9 cellular contexts compared by ENCODE assay signal in genomic region chr13:30845297-30846214, GRCh38.
A peak's percentile ranks its signal among the peaks of the same experiment; 100 is the strongest.
DNase-seq lines count a peak whose midpoint lies in the region; ATAC-seq, FAIRE-seq and TF ChIP-seq lines count a peak whose summit lies in the region.
"Had no signal": no experiment of that assay in that cellular context is flagged by ENCODE, and none has a peak within 500 bp of the region (broad histone marks: within the 10 kb centered on the region; RNA-seq: fewer than 3 reads in every experiment).

No MANE protein-coding gene starts in this region.

- no peaks in the 10 kb centered on the region for H3K4me1 ChIP-seq in CD4-positive, CD25-positive, alpha-beta regulatory T cell (ENCODE audit: control insufficient read depth, insufficient read depth, low read length, poor library complexity, severe bottlenecking)
- H3K4me1 ChIP-seq in GM23338 (ENCODE audit: insufficient read depth) (no peaks in the 10 kb centered on the region), HepG2 (ENCODE audit: insufficient read depth, low read length) (peaks cover 86% of the 10 kb centered on the region), sigmoid colon (peaks cover 0 to 8% (median 0%) of the 10 kb centered on the region in 4 donors)

- FAIRE-seq in HepG2 (lab: Jason Lieb, UNC), result peak; percentile 81

- 0 out of 2 replicates have a peak, but pooled peaks cover 3% of the 10 kb centered on the region for H3K9me2 ChIP-seq in GM23338 (ENCODE audit: insufficient read depth)

- H3K36me3 Mint-ChIP-seq in CD4-positive, CD25-positive, alpha-beta regulatory T cell, result no peaks in the 10 kb centered on the region
- no peaks in the 10 kb centered on the region for H3K36me3 Mint-ChIP-seq in GM23338 (ENCODE audit: low read depth)
- H3K36me3 Mint-ChIP-seq: stimulated activated effector memory CD8-positive, alpha-beta T cell treated with anti-CD3 and anti-CD28 coated beads, Interleukin-12 subunit alpha, Interleukin-12 subunit beta, amount 100 ng/mL, for 72 hours had no signal

- peaks cover 1% of the 10 kb centered on the region for H3K27me3 ChIP-seq in CD4-positive, CD25-positive, alpha-beta regulatory T cell (ENCODE audit: control insufficient read depth, insufficient read depth, low read length)
- H3K27me3 ChIP-seq in GM23338 (ENCODE audit: insufficient read depth) (no peaks in the 10 kb centered on the region), HepG2 (ENCODE audit: control insufficient read depth in 1 of 2, insufficient read depth in 2 of 2, low read length in 2 of 2) (no peaks in the 10 kb centered on the region), sigmoid colon (no peaks in the 10 kb centered on the region)

- H3K9ac ChIP-seq in HepG2 (ENCODE audit: insufficient read depth, low read depth, low read length), result peak overlapping the region; percentile 53

- in situ Hi-C loops in HepG2 (cut with HindIII; ENCODE audit: extremely low pct_ligation_motif_present, low pct_unique_long_range_greater_than_20kb), result no loop called here

- no peak for ATAC-seq in CD4-positive, CD25-positive, alpha-beta regulatory T cell (ENCODE audit: low read depth in 2 of 2)
- no peak for ATAC-seq in GM23338
- peak; percentile 93 for ATAC-seq in HepG2

- peak overlapping the region in 2 of 3 donors; percentile 57 to 95 for H3K27ac Mint-ChIP-seq in CD4-positive, CD25-positive, alpha-beta regulatory T cell
- H3K27ac Mint-ChIP-seq in GM23338, result no peak overlapping the region
- H3K27ac Mint-ChIP-seq: stimulated activated effector memory CD8-positive, alpha-beta T cell treated with anti-CD3 and anti-CD28 coated beads, Interleukin-12 subunit alpha, Interleukin-12 subunit beta, amount 100 ng/mL, for 72 hours had no signal

- no peaks in the 10 kb centered on the region for H3K36me3 ChIP-seq in CD4-positive, CD25-positive, alpha-beta regulatory T cell (ENCODE audit: control insufficient read depth, insufficient read depth, low read length)
- H3K36me3 ChIP-seq in GM23338 (ENCODE audit: insufficient read depth) (no peaks in the 10 kb centered on the region), HepG2 (replicated peaks in 1 of 2; ENCODE audit: control insufficient read depth in 1 of 2, insufficient read depth in 2 of 2, low read length in 2 of 2) (no peaks in the 10 kb centered on the region), sigmoid colon (no peaks in the 10 kb centered on the region)

- TF ChIP-seq POLR2A in HepG2 (IDR thresholded peaks at IDR 0.05; ENCODE audit: insufficient read depth in 1 of 2, low read depth in 2 of 2, low read length in 2 of 2), result no peak
- no peak for TF ChIP-seq POLR2A in sigmoid colon (IDR thresholded peaks at IDR 0.05)

- H3K27me3 Mint-ChIP-seq in CD4-positive, CD25-positive, alpha-beta regulatory T cell, result no peaks in the 10 kb centered on the region
- peaks cover 4% of the 10 kb centered on the region for H3K27me3 Mint-ChIP-seq in GM23338 (ENCODE audit: insufficient read depth, low read depth, poor library complexity)

- H3K4me3 ChIP-seq in CD4-positive, CD25-positive, alpha-beta regulatory T cell (ENCODE audit: low read depth, low read length), result no peak overlapping the region
- H3K4me3 ChIP-seq in GM23338 (no peak overlapping the region), HepG2 (replicated peaks in 1 of 3; ENCODE audit: insufficient read depth in 1 of 3, low read depth in 2 of 3, low read length in 3 of 3) (peak overlapping the region in 1 of 3 experiments; percentile 45; a peak in 2 of 6 replicates), sigmoid colon (no peak overlapping the region)

- H3K27ac ChIP-seq in CD4-positive, CD25-positive, alpha-beta regulatory T cell (ENCODE audit: insufficient read depth, low read length, poor library complexity, severe bottlenecking), result no peak overlapping the region
- H3K27ac ChIP-seq in GM23338 (ENCODE audit: low read depth), result no peak overlapping the region
- H3K27ac ChIP-seq in RWPE1, result peak overlapping the region; percentile 43; the same call in 1 of the 2 replicates
- peak overlapping the region; percentile 76 for H3K27ac ChIP-seq in HepG2 (ENCODE audit: extremely low read length, insufficient read depth, low read length)
- no peak overlapping the region for H3K27ac ChIP-seq in caudate nucleus (ENCODE audit: low read depth, low read length)
- no peak overlapping the region for H3K27ac ChIP-seq in sigmoid colon

- CTCF ChIA-PET in RWPE1 (lab: Yijun Ruan, JAX) (interaction anchor here (0.7 kb wide), 1 partner anchor 285 kb away, joined by 4 read pairs; no protein-coding TSS in a partner anchor), HepG2 (lab: Yijun Ruan, JAX; ENCODE audit: low intra/inter-chr PET ratio, low total read pairs) (no interaction called here)

- DNase-seq in CD4-positive, CD25-positive, alpha-beta regulatory T cell, result no peak
- DNase-seq in GM23338 (ENCODE audit: low spot score) (no peak), RWPE1 (ENCODE audit: low spot score) (no peak), HepG2 (ENCODE audit: low spot score) (peak; percentile 87), caudate nucleus (lab: John Stamatoyannopoulos, UW) (no peak), sigmoid colon (no peak), COLO829 (ENCODE audit: low spot score) (no peak), NCI-H187 treated with DMSO at 0.1 percent for 48 hours (lab: John Stamatoyannopoulos, UW) (no peak)

- H2AFZ ChIP-seq in GM23338 (0 out of 2 replicates have a peak overlapping the region, but pooled peaks have one; percentile 32), HepG2 (ENCODE audit: low read length) (no peak overlapping the region)

- TF ChIP-seq EP300 in HepG2 (IDR thresholded peaks at IDR 0.05; ENCODE audit: low read depth in 2 of 2, low read length in 2 of 2) (peak in 1 of 2 experiments; percentile 73; a peak in 2 of 4 replicates), HepG2 (CRISPR knock-in tag; IDR thresholded peaks at IDR 0.05; ENCODE audit: borderline replicate concordance) (peak; percentile 58; the same call in 1 of the 2 replicates), sigmoid colon (IDR thresholded peaks at IDR 0.05) (no peak)

- WGBS in HepG2 (ENCODE audit: low lambda C conversion rate), result 8% methylated on average over 11 of the region's 11 CpGs
- WGBS in sigmoid colon, 2 donors, result 52 to 58% methylated on average over 11 of the region's 11 CpGs

- H3F3A ChIP-seq in GM23338 (replicated peaks; ENCODE audit: low read depth), result peaks cover 12% of the 10 kb centered on the region; the same call in 1 of the 2 replicates

- BruUV-seq in HepG2 (replicated peaks; lab: Mats Ljungman, UMichigan), result no TSS peak

- H3K79me2 ChIP-seq in GM23338 (replicated peaks; ENCODE audit: insufficient read depth) (no peaks in the 10 kb centered on the region), HepG2 (ENCODE audit: insufficient read depth, low read length) (no peaks in the 10 kb centered on the region)

- H3K4me2 ChIP-seq in GM23338 (no peak overlapping the region), HepG2 (ENCODE audit: low read depth, low read length) (peak overlapping the region; percentile 57)

- no peaks in the 10 kb centered on the region for H3K9me3 ChIP-seq in CD4-positive, CD25-positive, alpha-beta regulatory T cell (ENCODE audit: control insufficient read depth in 2 of 2, low read length in 2 of 2)
- no peaks in the 10 kb centered on the region for H3K9me3 ChIP-seq in HepG2 (ENCODE audit: low read length)
- H3K9me3 ChIP-seq in sigmoid colon, result no peaks in the 10 kb centered on the region

- intact Hi-C loops in HepG2 (cut with micrococcal nuclease; ENCODE audit: unreplicated experiment), result loop anchor here (2.0 to 5.0 kb wide), 2 partner anchors 13 to 38 kb away; no protein-coding TSS in a partner anchor
- intact Hi-C loops in sigmoid colon (cut with DNase I), result no loop called here

- peaks cover 0 to 12% (median 0%) of the 10 kb centered on the region in 4 donors for H3K4me1 Mint-ChIP-seq in CD4-positive, CD25-positive, alpha-beta regulatory T cell
- peaks cover 2% of the 10 kb centered on the region; the same call in 1 of the 3 replicates for H3K4me1 Mint-ChIP-seq in GM23338

- POLR2A ChIA-PET in RWPE1 (lab: Yijun Ruan, JAX; ENCODE audit: low non-redundant PET) (no interaction called here), HepG2 (lab: Yijun Ruan, JAX) (interaction anchor here (1.0 kb wide), 1 partner anchor 13 kb away, joined by 5 read pairs; no protein-coding TSS in a partner anchor)

- H3K4me3 Mint-ChIP-seq in CD4-positive, CD25-positive, alpha-beta regulatory T cell, result peak overlapping the region in 1 of 4 donors; percentile 14
- no peak overlapping the region for H3K4me3 Mint-ChIP-seq in GM23338
- H3K4me3 Mint-ChIP-seq: stimulated activated effector memory CD8-positive, alpha-beta T cell treated with anti-CD3 and anti-CD28 coated beads, Interleukin-12 subunit alpha, Interleukin-12 subunit beta, amount 100 ng/mL, for 72 hours had no signal

- no peak for TF ChIP-seq RAD21 in HepG2 (CRISPR knock-in tag; IDR thresholded peaks at IDR 0.05)

- H3K9me3 Mint-ChIP-seq in CD4-positive, CD25-positive, alpha-beta regulatory T cell, result no peaks in the 10 kb centered on the region
- no peaks in the 10 kb centered on the region for H3K9me3 Mint-ChIP-seq in GM23338
- H3K9me3 Mint-ChIP-seq: stimulated activated effector memory CD8-positive, alpha-beta T cell treated with anti-CD3 and anti-CD28 coated beads, Interleukin-12 subunit alpha, Interleukin-12 subunit beta, amount 100 ng/mL, for 72 hours had no signal

- TF ChIP-seq CTCF in GM23338 (conservative IDR thresholded peaks at IDR 0.05; ENCODE audit: low read depth in 2 of 2), result no peak
- no peak for TF ChIP-seq CTCF in RWPE1 (conservative IDR thresholded peaks at IDR 0.05; ENCODE audit: low read depth)
- no peak for TF ChIP-seq CTCF in HepG2 (CRISPR knock-in tag; IDR thresholded peaks at IDR 0.05)
- no peak for TF ChIP-seq CTCF in sigmoid colon (IDR thresholded peaks at IDR 0.05)

- H4K20me1 ChIP-seq in GM23338 (replicated peaks; ENCODE audit: insufficient read depth), result no peaks in the 10 kb centered on the region
- H4K20me1 ChIP-seq in HepG2 (ENCODE audit: insufficient read depth, low read length), result no peaks in the 10 kb centered on the region

TF ChIP-seq in GM23338, 12 proteins besides CTCF, POLR2A, EP300 and RAD21 (continues in another document):
- no peak for TF ChIP-seq POLR2AphosphoS5 (IDR thresholded peaks at IDR 0.05; ENCODE audit: low read depth)
- no peak for TF ChIP-seq ZNF114 (CRISPR knock-in tag; IDR thresholded peaks at IDR 0.05)
- TF ChIP-seq CREB1 (CRISPR knock-in tag; IDR thresholded peaks at IDR 0.05; ENCODE audit: low read depth), result no peak
- no peak for TF ChIP-seq EZH2phosphoT487 (IDR thresholded peaks at IDR 0.05; ENCODE audit: unreplicated experiment)
- TF ChIP-seq ZNF331 (CRISPR knock-in tag; IDR thresholded peaks at IDR 0.05; ENCODE audit: low read depth), result no peak

TF ChIP-seq in HepG2, 621 proteins besides CTCF, POLR2A, EP300 and RAD21 (continues in another document):
- TF ChIP-seq MTF1 (CRISPR knock-in tag; IDR thresholded peaks at IDR 0.05), result no peak
- no peak for TF ChIP-seq KLF13 (CRISPR knock-in tag; IDR thresholded peaks at IDR 0.05)
- TF ChIP-seq AKAP8 (CRISPR knock-in tag; IDR thresholded peaks at IDR 0.05), result 0 out of 2 replicates have a peak, but pooled peaks have one; percentile 31
- TF ChIP-seq ZNF138 (CRISPR knock-in tag; IDR thresholded peaks at IDR 0.05; ENCODE audit: low read depth), result no peak

Comparison
In these comparisons a context has a peak if more than half of its experiments do, and no peak if none do; other contexts are left out.
1. H3K27ac ChIP-seq: peak in RWPE1 (single experiment) and HepG2 (single experiment); none in CD4-positive, CD25-positive, alpha-beta regulatory T cell (single experiment), GM23338 (single experiment), caudate nucleus (single experiment) and sigmoid colon (0 of 4).